In genomic region chr18:44897445-44898215, GRCh38 we compare ENCODE assay signal across 1 cellular context.
TF ChIP-seq lines count a peak whose summit lies in the region.

No MANE protein-coding gene starts in this region.

TF ChIP-seq in GM23338, 12 proteins besides CTCF, POLR2A, EP300 and RAD21 (continued from another document):
- no peak for TF ChIP-seq REST (IDR thresholded peaks at IDR 0.05; ENCODE audit: unreplicated experiment)
- no peak for TF ChIP-seq STAT1 (IDR thresholded peaks at IDR 0.05; ENCODE audit: unreplicated experiment)
- TF ChIP-seq ZNF114 (CRISPR knock-in tag; IDR thresholded peaks at IDR 0.05) = no peak
- no peak for TF ChIP-seq EZH2phosphoT487 (IDR thresholded peaks at IDR 0.05; ENCODE audit: unreplicated experiment)
- TF ChIP-seq POLR2AphosphoS5 (IDR thresholded peaks at IDR 0.05; ENCODE audit: low read depth) = no peak
- no peak for TF ChIP-seq ETS1 (IDR thresholded peaks at IDR 0.05)
- no peak for TF ChIP-seq JUNB (IDR thresholded peaks at IDR 0.05; ENCODE audit: unreplicated experiment)
